In genomic region chr1:172343246-172344099, GRCh38 we compare ENCODE assay signal across 8 cellular contexts.
A peak's percentile ranks its signal among the peaks of the same experiment; 100 is the strongest.
DNase-seq lines count a peak whose midpoint lies in the region; ATAC-seq and TF ChIP-seq lines count a peak whose summit lies in the region.

No MANE protein-coding gene starts in this region.

- H3K27me3 ChIP-seq in OCI-LY1 (ENCODE audit: insufficient read depth, low read length): no peaks in the 10 kb centered on the region
- no peaks in the 10 kb centered on the region for H3K27me3 ChIP-seq in skeletal muscle satellite cell (ENCODE audit: control insufficient read depth, insufficient read depth, low read length)

- H3K4me3 ChIP-seq in OCI-LY1 (ENCODE audit: low read depth, low read length, poor library complexity, severe bottlenecking) (no peak overlapping the region), epithelial cell of proximal tubule (ENCODE audit: low read depth, low read length) (peak overlapping the region; percentile 10), skeletal muscle satellite cell (ENCODE audit: low read length) (peak overlapping the region; percentile 47)

- H2AFZ ChIP-seq in OCI-LY1 (ENCODE audit: low read length): peak overlapping the region; percentile 66; the same call in 1 of the 2 replicates

- DNase-seq in epithelial cell of proximal tubule (ENCODE audit: low read depth): peak; percentile 69
- no peak for DNase-seq in activated naive CD4-positive, alpha-beta T cell (lab: John Stamatoyannopoulos, UW)
- no peak for DNase-seq in activated effector memory CD4-positive, alpha-beta T cell treated with Interleukin-2 at 50 U/mL for 16 hours

- no peaks in the 10 kb centered on the region for H3K36me3 ChIP-seq in OCI-LY1 (ENCODE audit: insufficient read depth, low read length)
- H3K36me3 ChIP-seq in skeletal muscle satellite cell (ENCODE audit: insufficient read depth, low read length): no peaks in the 10 kb centered on the region

- H3K9me3 ChIP-seq in OCI-LY1 (ENCODE audit: low read length) (peaks cover 12% of the 10 kb centered on the region), skeletal muscle satellite cell (replicated peaks; ENCODE audit: low read length) (no peaks in the 10 kb centered on the region)

- peak; percentile 36 for ATAC-seq in GM21381 (IDR thresholded peaks at IDR 0.05; ENCODE audit: unreplicated experiment)
- no peak for ATAC-seq in GM19035 (IDR thresholded peaks at IDR 0.05; ENCODE audit: unreplicated experiment)
- ATAC-seq in HG02798 (IDR thresholded peaks at IDR 0.05; ENCODE audit: poor library complexity, unreplicated experiment): no peak

- no peaks in the 10 kb centered on the region for H3K9me2 ChIP-seq in OCI-LY1 (ENCODE audit: low read depth, low read length)

- H3K79me2 ChIP-seq in OCI-LY1 (ENCODE audit: insufficient read depth, low read length): no peaks in the 10 kb centered on the region

- peak overlapping the region; percentile 8 for H3K27ac ChIP-seq in OCI-LY1 (ENCODE audit: low read depth, low read length, poor library complexity, severe bottlenecking)

- TF ChIP-seq CTCF in OCI-LY1 (IDR thresholded peaks at IDR 0.05; ENCODE audit: low read length) (no peak), epithelial cell of proximal tubule (conservative IDR thresholded peaks at IDR 0.05; ENCODE audit: low read depth, low read length) (no peak)

- no peaks in the 10 kb centered on the region for H3F3A ChIP-seq in OCI-LY1 (ENCODE audit: insufficient read depth, low read length)

- H3K9ac ChIP-seq in OCI-LY1 (ENCODE audit: low read length) (no peak overlapping the region), skeletal muscle satellite cell (ENCODE audit: low read depth, low read length) (peak overlapping the region; percentile 77)

- no peaks in the 10 kb centered on the region for H4K20me1 ChIP-seq in OCI-LY1 (ENCODE audit: insufficient read depth, low read length)

- H3K4me1 ChIP-seq in OCI-LY1 (ENCODE audit: insufficient read depth, low read length, severe bottlenecking) (peaks cover 23% of the 10 kb centered on the region), skeletal muscle satellite cell (ENCODE audit: control insufficient read depth, insufficient read depth, low read length) (peaks cover 27% of the 10 kb centered on the region)

- H3K4me2 ChIP-seq in OCI-LY1 (ENCODE audit: low read length) (peak overlapping the region; percentile 4; the same call in 1 of the 2 replicates), skeletal muscle satellite cell (ENCODE audit: low read length) (peak overlapping the region; percentile 75)
